In genomic region chr7:130947792-130948580, GRCh38 we compare ENCODE assay signal across 14 cellular contexts.
A peak's percentile ranks its signal among the peaks of the same experiment; 100 is the strongest.
DNase-seq lines count a peak whose midpoint lies in the region; ATAC-seq, FAIRE-seq and TF ChIP-seq lines count a peak whose summit lies in the region.
"Had no signal": no experiment of that assay in that cellular context is flagged by ENCODE, and none has a peak within 500 bp of the region (broad histone marks: within the 10 kb centered on the region; RNA-seq: fewer than 3 reads in every experiment).

No MANE protein-coding gene starts in this region.

- CTCF ChIA-PET in HEK293 (lab: Yijun Ruan, JAX) = interaction anchor here (1.0 kb wide), 1 partner anchor 12 kb away, joined by 4 read pairs; no protein-coding TSS in a partner anchor
- CTCF ChIA-PET in activated CD8-positive, alpha-beta T cell treated with anti-CD3 and anti-CD28 coated beads, Interleukin-2, amount 10 ng/mL, durations not matched to agents 7 days and 5 days (lab: Charles Lee) = interaction anchor here (0.7 to 8.5 kb wide), 11 partner anchors 8 to 93 kb away, joined by 3 to 68 read pairs (median 14); no protein-coding TSS in a partner anchor
- CTCF ChIA-PET in Calu3 (lab: Charles Lee) = interaction anchor here (0.5 to 1.1 kb wide), 2 partner anchors 51 to 87 kb away, joined by 3 to 4 read pairs; no protein-coding TSS in a partner anchor

- no TSS peak for BruUV-seq in Calu3 (replicated peaks; lab: Mats Ljungman, UMichigan)

- H3K4me1 Mint-ChIP-seq in activated CD8-positive, alpha-beta T cell treated with anti-CD3 and anti-CD28 coated beads, Interleukin-2, amount 10 ng/mL, durations not matched to agents 7 days and 5 days (ENCODE audit: low read depth) = peaks cover 59% of the 10 kb centered on the region
- H3K4me1 Mint-ChIP-seq in natural killer cell (peaks cover 36 to 37% of the 10 kb centered on the region in 2 donors), Calu3 (ENCODE audit: low read depth, unreplicated experiment) (peaks cover 30% of the 10 kb centered on the region), chondrocyte (ENCODE audit: low read depth) (peaks cover 13% of the 10 kb centered on the region)

- ATAC-seq in activated CD8-positive, alpha-beta T cell treated with anti-CD3 and anti-CD28 coated beads, Interleukin-2, amount 10 ng/mL, durations not matched to agents 7 days and 5 days = peak; percentile 31
- ATAC-seq in natural killer cell = no peak
- ATAC-seq: GM23338 had no signal

- H3K36me3 ChIP-seq in HEK293 (ENCODE audit: control insufficient read depth in 2 of 2, insufficient read depth in 1 of 2, low read length in 2 of 2) (no peaks in the 10 kb centered on the region), ovary (no peaks in the 10 kb centered on the region)

- TF ChIP-seq POLR2A in GM12892 (IDR thresholded peaks at IDR 0.05; ENCODE audit: low read depth, low read length) (peak; percentile 34; the same call in 1 of the 2 replicates), ovary (IDR thresholded peaks at IDR 0.05) (no peak)

- H3K9me3 ChIP-seq in HEK293 (ENCODE audit: control insufficient read depth, insufficient read depth, low read depth, low read length) = no peaks in the 10 kb centered on the region
- no peaks in the 10 kb centered on the region for H3K9me3 ChIP-seq in ovary
- H3K9me3 ChIP-seq: neutrophil, tibial nerve had no signal

- no peaks in the 10 kb centered on the region for H3K4me1 ChIP-seq in HEK293 (ENCODE audit: control insufficient read depth, insufficient read depth, low read length)
- H3K4me1 ChIP-seq in ovary (ENCODE audit: insufficient read depth) = peaks cover 11% of the 10 kb centered on the region

- no peak overlapping the region for H3K4me3 ChIP-seq in HEK293 (ENCODE audit: low read depth, low read length)
- no peak overlapping the region for H3K4me3 ChIP-seq in ovary
- H3K4me3 ChIP-seq: GM23338, smooth muscle cell, tibial nerve had no signal

- H3K4me3 Mint-ChIP-seq in activated CD8-positive, alpha-beta T cell treated with anti-CD3 and anti-CD28 coated beads, Interleukin-2, amount 10 ng/mL, durations not matched to agents 7 days and 5 days = peak overlapping the region; percentile 23
- H3K4me3 Mint-ChIP-seq in natural killer cell = no peak overlapping the region
- H3K4me3 Mint-ChIP-seq in Calu3 (ENCODE audit: low read depth, unreplicated experiment) = no peak overlapping the region
- H3K4me3 Mint-ChIP-seq in chondrocyte (ENCODE audit: unreplicated experiment) = no peak overlapping the region
- H3K4me3 Mint-ChIP-seq: GM23338 had no signal

- no peak overlapping the region for H3K27ac ChIP-seq in HEK293 (ENCODE audit: extremely low read depth, low read depth, low read length)
- no peak overlapping the region for H3K27ac ChIP-seq in ovary
- H3K27ac ChIP-seq: neutrophil had no signal

- no peak for FAIRE-seq in GM12892 (lab: Jason Lieb, UNC)

- no peaks in the 10 kb centered on the region for H3K27me3 ChIP-seq in ovary
- H3K27me3 ChIP-seq: neutrophil, tibial nerve had no signal

- intact Hi-C loops in natural killer cell (cut with micrococcal nuclease) = loop anchor here (10.0 kb wide), 1 partner anchor 53 kb away; no protein-coding TSS in a partner anchor
- intact Hi-C loops in Calu3 (cut with micrococcal nuclease; ENCODE audit: unreplicated experiment) = no loop called here
- intact Hi-C loops in ovary (cut with DNase I) = no loop called here

- peaks cover 51% of the 10 kb centered on the region for H3K36me3 Mint-ChIP-seq in activated CD8-positive, alpha-beta T cell treated with anti-CD3 and anti-CD28 coated beads, Interleukin-2, amount 10 ng/mL, durations not matched to agents 7 days and 5 days (ENCODE audit: low read depth)
- no peaks in the 10 kb centered on the region for H3K36me3 Mint-ChIP-seq in natural killer cell
- H3K36me3 Mint-ChIP-seq in Calu3 (ENCODE audit: insufficient read depth, unreplicated experiment) = peaks cover 14% of the 10 kb centered on the region
- H3K36me3 Mint-ChIP-seq in chondrocyte (ENCODE audit: low read depth) = no peaks in the 10 kb centered on the region

- WGBS in ovary, 3 donors = 94 to 97% (median 96%) methylated on average over 6 of the region's 6 CpGs

- H3K9me3 Mint-ChIP-seq in activated CD8-positive, alpha-beta T cell treated with anti-CD3 and anti-CD28 coated beads, Interleukin-2, amount 10 ng/mL, durations not matched to agents 7 days and 5 days (ENCODE audit: insufficient read depth) = no peaks in the 10 kb centered on the region
- H3K9me3 Mint-ChIP-seq in natural killer cell (no peaks in the 10 kb centered on the region), Calu3 (ENCODE audit: low read depth, unreplicated experiment) (peaks cover 3% of the 10 kb centered on the region), chondrocyte (ENCODE audit: low read depth) (no peaks in the 10 kb centered on the region)
- H3K9me3 Mint-ChIP-seq: GM23338 had no signal

- POLR2A ChIA-PET in HEK293 (lab: Yijun Ruan, JAX) = no interaction called here
- POLR2A ChIA-PET in activated CD8-positive, alpha-beta T cell treated with anti-CD3 and anti-CD28 coated beads, Interleukin-2, amount 10 ng/mL, durations not matched to agents 7 days and 5 days (lab: Charles Lee) = interaction anchor here (0.9 to 7.1 kb wide), 8 partner anchors 9 to 51 kb away, joined by 3 to 95 read pairs (median 4); no protein-coding TSS in a partner anchor

- DNase-seq in GM12892 (ENCODE audit: insufficient read length) (no peak), natural killer cell (no peak), Calu3 (no peak), T-helper 9 cell (no peak), ovary (no peak), chondrocyte (ENCODE audit: low spot score) (no peak)
- no peak for DNase-seq in activated CD8-positive, alpha-beta T cell treated with anti-CD3 and anti-CD28 coated beads, Interleukin-2, amount 10 ng/mL, durations not matched to agents 7 days and 5 days
- DNase-seq: activated effector memory CD4-positive, alpha-beta T cell treated with Interleukin-2 at 50 U/mL for 16 hours; NCI-H1092 had no signal

- H3K27me3 Mint-ChIP-seq in activated CD8-positive, alpha-beta T cell treated with anti-CD3 and anti-CD28 coated beads, Interleukin-2, amount 10 ng/mL, durations not matched to agents 7 days and 5 days (ENCODE audit: low read depth) = no peaks in the 10 kb centered on the region
- no peaks in the 10 kb centered on the region for H3K27me3 Mint-ChIP-seq in natural killer cell (ENCODE audit: low read depth in 2 of 2)
- H3K27me3 Mint-ChIP-seq in Calu3 (ENCODE audit: unreplicated experiment) = no peaks in the 10 kb centered on the region
- no peaks in the 10 kb centered on the region for H3K27me3 Mint-ChIP-seq in chondrocyte (ENCODE audit: low read depth)

- TF ChIP-seq EP300 in ovary (IDR thresholded peaks at IDR 0.05) = no peak

- H3K27ac Mint-ChIP-seq in activated CD8-positive, alpha-beta T cell treated with anti-CD3 and anti-CD28 coated beads, Interleukin-2, amount 10 ng/mL, durations not matched to agents 7 days and 5 days = peak overlapping the region; percentile 62
- H3K27ac Mint-ChIP-seq in natural killer cell (peak overlapping the region; percentile 12 to 52), Calu3 (ENCODE audit: unreplicated experiment) (no peak overlapping the region), chondrocyte (ENCODE audit: unreplicated experiment) (no peak overlapping the region)
- H3K27ac Mint-ChIP-seq: GM23338 had no signal

- TF ChIP-seq CTCF in HEK293 (tag by site-specific recombination; IDR thresholded peaks at IDR 0.05) = no peak
- TF ChIP-seq CTCF in natural killer cell (IDR thresholded peaks at IDR 0.05) = no peak
- no peak for TF ChIP-seq CTCF in Calu3 (IDR thresholded peaks at IDR 0.05; ENCODE audit: unreplicated experiment)
- no peak for TF ChIP-seq CTCF in ovary (IDR thresholded peaks at IDR 0.05)
- TF ChIP-seq CTCF in chondrocyte (IDR thresholded peaks at IDR 0.05) = no peak

TF ChIP-seq in HEK293, 187 proteins besides CTCF, POLR2A, EP300 and RAD21:
- TF ChIP-seq ZBTB1 (tag by site-specific recombination; IDR thresholded peaks at IDR 0.05) (no peak), ZNF146 (tag by site-specific recombination; IDR thresholded peaks at IDR 0.05) (0 out of 2 replicates have a peak, but pooled peaks have one; percentile 34)

Comparison
In these comparisons a context has a peak if more than half of its experiments do, and no peak if none do; other contexts are left out.
1. H3K27ac Mint-ChIP-seq: peak in activated CD8-positive, alpha-beta T cell treated with anti-CD3 and anti-CD28 coated beads, Interleukin-2, amount 10 ng/mL, durations not matched to agents 7 days and 5 days (single experiment) and natural killer cell (2 of 2); none in Calu3 (single experiment) and chondrocyte (single experiment).